Comparison of ENCODE assay signal across 9 cellular contexts in genomic region chr5:18465833-18466681, GRCh38.
DNase-seq lines count a peak whose midpoint lies in the region; ATAC-seq, FAIRE-seq and TF ChIP-seq lines count a peak whose summit lies in the region.
"Had no signal": no experiment of that assay in that cellular context is flagged by ENCODE, and none has a peak within 500 bp of the region (broad histone marks: within the 10 kb centered on the region; RNA-seq: fewer than 3 reads in every experiment).

No MANE protein-coding gene starts in this region.

- no TSS peak for BruUV-seq in Panc1 (replicated peaks; lab: Mats Ljungman, UMichigan)

- 43 to 47% methylated on average over 11 of the region's 11 CpGs for WGBS in body of pancreas, 2 donors

- intact Hi-C loops in Panc1 (cut with micrococcal nuclease; ENCODE audit: unreplicated experiment) (loop anchor here (1.0 kb wide), 1 partner anchor 232 kb away; no protein-coding TSS in a partner anchor), body of pancreas (cut with DNase I) (no loop called here)

- no peaks in the 10 kb centered on the region for H3K27me3 ChIP-seq in Panc1 (ENCODE audit: control insufficient read depth, insufficient read depth, low read length)
- H3K27me3 ChIP-seq in body of pancreas: no peaks in the 10 kb centered on the region
- H3K27me3 ChIP-seq: BLaER1 treated with 17β-estradiol and CSF1 and Interleukin-3, amounts not matched to agents 10 nM and 100 nM had no signal

- peak; percentile 99 for FAIRE-seq in H54 (lab: Jason Lieb, UNC)

- DNase-seq in activated CD4-positive, alpha-beta T cell treated with anti-CD3 and anti-CD28 coated beads for 24 hours (ENCODE audit: low read depth in 2 of 2): peak; percentile 9 to 26
- no peak for DNase-seq in activated CD4-positive, alpha-beta T cell treated with anti-CD3 and anti-CD28 coated beads, Interleukin-2, amount 50 U/mL, for 1 hour
- DNase-seq in H54 (ENCODE audit: insufficient read length, low spot score) (peak; percentile 22), Panc1 (ENCODE audit: low read depth, low spot score) (peak; percentile 77), body of pancreas (peak; percentile 56 to 77 (median 70)), left kidney (ENCODE audit: low read depth, low spot score) (peak; percentile 89), stromal cell of bone marrow (ENCODE audit: low read depth) (peak; percentile 6)

- POLR2A ChIA-PET in Panc1 (lab: Charles Lee): no interaction called here

- H3K4me3 ChIP-seq in Panc1 (ENCODE audit: low read depth in 2 of 2, low read length in 2 of 2) (peak overlapping the region; percentile 15 to 28), body of pancreas (no peak overlapping the region)
- H3K4me3 ChIP-seq: BLaER1 treated with 17β-estradiol and CSF1 and Interleukin-3, amounts not matched to agents 10 nM and 100 nM had no signal

- in situ Hi-C loops in Panc1 (cut with HindIII; ENCODE audit: low pct_unique_long_range_greater_than_20kb, low sequenced_read_pairs): no loop called here

- H3K36me3 ChIP-seq in Panc1 (ENCODE audit: control insufficient read depth, insufficient read depth, low read length): no peaks in the 10 kb centered on the region
- no peaks in the 10 kb centered on the region for H3K36me3 ChIP-seq in body of pancreas (replicated peaks in 1 of 2; ENCODE audit: insufficient read depth in 1 of 2, low read depth in 2 of 2)
- H3K36me3 ChIP-seq: BLaER1 treated with 17β-estradiol and CSF1 and Interleukin-3, amounts not matched to agents 10 nM and 100 nM had no signal

- CTCF ChIA-PET in Panc1 (lab: Charles Lee): interaction anchor here (0.5 to 1.0 kb wide), 3 partner anchors 69 to 1644 kb away, joined by 3 read pairs; no protein-coding TSS in a partner anchor

- H3K9me3 ChIP-seq in Panc1 (ENCODE audit: control insufficient read depth, insufficient read depth, low read depth, low read length) (no peaks in the 10 kb centered on the region), body of pancreas (no peaks in the 10 kb centered on the region)
- H3K9me3 ChIP-seq: BLaER1 treated with 17β-estradiol and CSF1 and Interleukin-3, amounts not matched to agents 10 nM and 100 nM had no signal

- TF ChIP-seq CTCF in LNCAP (IDR thresholded peaks at IDR 0.05) (peak; percentile 60), Panc1 (IDR thresholded peaks at IDR 0.05) (peak; percentile 82), body of pancreas (IDR thresholded peaks at IDR 0.05) (peak; percentile 48 to 69 (median 60))

- H3K27ac ChIP-seq in Panc1 (ENCODE audit: low read length) (peak overlapping the region; percentile 15; the same call in 1 of the 2 replicates), body of pancreas (no peak overlapping the region)
- H3K27ac ChIP-seq: BLaER1 treated with 17β-estradiol and CSF1 and Interleukin-3, amounts not matched to agents 10 nM and 100 nM had no signal

- 0 out of 2 replicates have a peak, but pooled peaks cover 5% of the 10 kb centered on the region for H3K4me1 ChIP-seq in Panc1 (ENCODE audit: control insufficient read depth, insufficient read depth, low read length)
- no peaks in the 10 kb centered on the region for H3K4me1 ChIP-seq in body of pancreas
- H3K4me1 ChIP-seq: BLaER1 treated with 17β-estradiol and CSF1 and Interleukin-3, amounts not matched to agents 10 nM and 100 nM had no signal

- ATAC-seq in Panc1 (peak; percentile 96), body of pancreas (peak; percentile 78)

- TF ChIP-seq POLR2A in H54 (IDR thresholded peaks at IDR 0.05; ENCODE audit: low read depth, low read length) (no peak), body of pancreas (IDR thresholded peaks at IDR 0.05) (no peak)

Comparison
In these comparisons a context has a peak if more than half of its experiments do, and no peak if none do; other contexts are left out.
1. H3K4me3 ChIP-seq: peak in Panc1 (2 of 2); none in body of pancreas (0 of 2).
2. Peak in every context shown above with its lines, with median percentiles within 50 percentile points of each other: CTCF ChIP-seq.